In the genomic region with DNA sequence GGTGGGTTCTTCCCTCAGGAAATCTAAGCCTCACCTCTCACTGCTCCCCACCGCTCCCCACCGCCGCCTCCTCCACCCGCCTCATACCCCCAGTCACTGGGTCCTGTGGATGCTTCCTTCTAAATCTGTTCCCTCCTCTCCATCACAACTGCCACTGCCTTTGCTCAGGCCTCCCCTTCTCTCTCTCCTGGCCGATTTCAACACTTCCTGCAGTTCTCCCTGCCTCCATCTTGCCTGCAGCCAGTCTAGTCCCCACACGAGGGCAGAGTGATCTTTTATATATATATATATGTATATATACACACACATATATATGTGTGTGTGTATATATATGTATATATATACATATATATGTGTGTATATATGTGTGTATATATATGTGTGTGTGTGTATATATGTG, we compare ENCODE assay signal across 14 cellular contexts. TPM values are rescaled to one million over a fixed set of nuclear protein-coding genes. Genes with fewer than 3 reads are reported as not detected.
DNase-seq lines count a peak whose midpoint lies in the region; TF ChIP-seq lines count a peak whose summit lies in the region.
"Had no signal": no experiment of that assay in that cellular context is flagged by ENCODE, and none has a peak within 500 bp of the region (broad histone marks: within the 10 kb centered on the region; RNA-seq: fewer than 3 reads in every experiment).

No MANE protein-coding gene starts in this region.

- H2BK20ac ChIP-seq in H9 (ENCODE audit: low read depth, low read length, poor library complexity, severe bottlenecking) = no peak overlapping the region

- no peak for TF ChIP-seq CTCF in GM12865 (IDR thresholded peaks at IDR 0.05; ENCODE audit: insufficient read depth, low read depth, low read length, missing control alignments)
- TF ChIP-seq CTCF in OCI-LY3 (IDR thresholded peaks at IDR 0.05; ENCODE audit: low read depth, low read length) = 0 out of 2 replicates have a peak, but pooled peaks have one; percentile 14
- TF ChIP-seq CTCF in choroid plexus epithelial cell (conservative IDR thresholded peaks at IDR 0.05; ENCODE audit: low read depth, low read length) = peak; percentile 55
- no peak for TF ChIP-seq CTCF in transverse colon (IDR thresholded peaks at IDR 0.05)
- TF ChIP-seq CTCF in WERI-Rb-1 (IDR thresholded peaks at IDR 0.05; ENCODE audit: low read depth, low read length) = no peak
- no peak for TF ChIP-seq CTCF in H9 (conservative IDR thresholded peaks at IDR 0.05)

- H4K20me1 ChIP-seq in OCI-LY3 (ENCODE audit: insufficient read depth, low read length) (no peaks in the 10 kb centered on the region), H9 (ENCODE audit: control insufficient read depth, insufficient read depth, insufficient read length) (no peaks in the 10 kb centered on the region)

- H3K4me2 ChIP-seq in OCI-LY3 (ENCODE audit: low read length) (no peak overlapping the region), H9 (ENCODE audit: insufficient read depth, insufficient read length, low read length) (no peak overlapping the region)

- no peak overlapping the region for H3K23ac ChIP-seq in H9 (ENCODE audit: insufficient read length, low read depth, low read length)

- peaks cover 34% of the 10 kb centered on the region for H3K79me2 ChIP-seq in ACC112 (ENCODE audit: control insufficient read depth, insufficient read depth, low read length, unreplicated experiment)
- H3K79me2 ChIP-seq in OCI-LY3 (ENCODE audit: low read length) = no peaks in the 10 kb centered on the region
- H3K79me2 ChIP-seq in H9 (ENCODE audit: insufficient read depth, low read length) = no peaks in the 10 kb centered on the region

- no peak overlapping the region for H3K56ac ChIP-seq in H9 (ENCODE audit: insufficient read length, low read depth, low read length)

- no peak overlapping the region for H3K9ac ChIP-seq in OCI-LY3 (ENCODE audit: low read length)
- no peak overlapping the region for H3K9ac ChIP-seq in H9 (ENCODE audit: extremely low read depth, insufficient read length, low read length)

- H3K18ac ChIP-seq in H9 (ENCODE audit: insufficient read length, low read depth, low read length) = no peak overlapping the region

- H3K9me3 ChIP-seq in OCI-LY3 (ENCODE audit: insufficient read depth, low read length) (no peaks in the 10 kb centered on the region), transverse colon (no peaks in the 10 kb centered on the region), WERI-Rb-1 (ENCODE audit: severe bottlenecking) (no peaks in the 10 kb centered on the region), H9 (ENCODE audit: control insufficient read depth, low read depth, low read length) (no peaks in the 10 kb centered on the region)
- H3K9me3 ChIP-seq: neutrophil, upper lobe of left lung had no signal

- no peak overlapping the region for H2BK12ac ChIP-seq in H9 (ENCODE audit: insufficient read length, low read depth, low read length)

- intact Hi-C loops in transverse colon (cut with DNase I; ENCODE audit: low total_unique reads) = loop anchor here (5.0 kb wide), 1 partner anchor 1158 kb away; the partner anchor contains the start of gene PRDM11

- H2AFZ ChIP-seq in ACC112 (ENCODE audit: low read length, unreplicated experiment) (no peak overlapping the region), OCI-LY3 (ENCODE audit: low read depth, low read length) (peak overlapping the region; percentile 76; the same call in 1 of the 2 replicates), H9 (ENCODE audit: low read length) (no peak overlapping the region)

- 43 to 74% methylated on average over 4 to 6 of the region's 6 CpGs for WGBS in transverse colon (ENCODE audit: low coverage in 1 of 2), 2 donors
- no CpG with 5 or more reads among the region's 6 CpGs for WGBS in H9 (ENCODE audit: extremely low coverage, insufficient read length, low lambda C conversion rate)

- H3K27me3 ChIP-seq in ACC112 (ENCODE audit: insufficient read depth, low read length) (no peaks in the 10 kb centered on the region), OCI-LY3 (ENCODE audit: low read depth, low read length) (0 out of 2 replicates have a peak, but pooled peaks cover 5% of the 10 kb centered on the region), transverse colon (no peaks in the 10 kb centered on the region), WERI-Rb-1 (ENCODE audit: insufficient read depth, low read depth, severe bottlenecking) (no peaks in the 10 kb centered on the region), H9 (ENCODE audit: insufficient read depth, low read length) (no peaks in the 10 kb centered on the region)
- H3K27me3 ChIP-seq: upper lobe of left lung had no signal

- H4K8ac ChIP-seq in H9 (replicated peaks; ENCODE audit: insufficient read length, low read depth, low read length) = no peak overlapping the region

- no peak overlapping the region for H2BK15ac ChIP-seq in H9 (ENCODE audit: low read depth, low read length)

- no peak for TF ChIP-seq POLR2A in transverse colon (IDR thresholded peaks at IDR 0.05)

- H3K4me3 ChIP-seq in ACC112 (ENCODE audit: low read depth, low read length) (no peak overlapping the region), GM12865 (ENCODE audit: low read depth, low read length) (no peak overlapping the region), OCI-LY3 (ENCODE audit: low read length) (no peak overlapping the region), choroid plexus epithelial cell (ENCODE audit: low read depth, low read length) (no peak overlapping the region), transverse colon (no peak overlapping the region), WERI-Rb-1 (ENCODE audit: low read depth, low read length) (no peak overlapping the region)
- H3K4me3 ChIP-seq: upper lobe of left lung had no signal

- no peak overlapping the region for H4K91ac ChIP-seq in H9 (ENCODE audit: insufficient read length, low read depth, low read length)

- peak overlapping the region in 1 of 3 experiments; percentile 82; a peak in 2 of 7 replicates for H3K27ac Mint-ChIP-seq in H9
- H3K27ac Mint-ChIP-seq: activated T-helper 2 cell treated with anti-CD3 and anti-CD28 coated beads, Interferon-gamma antibody, Interleukin-2, Interleukin-4, amounts not matched to agents 10 μg/mL and 5 μg/mL and 100 μg/mL, durations not matched to agents 14 hours and 24 hours and 36 hours had no signal

- no peak overlapping the region for H4K5ac ChIP-seq in H9 (ENCODE audit: insufficient read length, low read depth, low read length)

- in situ Hi-C loops in transverse colon (cut with MboI; ENCODE audit: low pct_ligation_motif_present in 1 of 4, low pct_unique_long_range_greater_than_20kb in 1 of 4, low sequenced_read_pairs in 3 of 4) = loop anchor here in 1 of 4 donors (25.0 kb wide), 1 partner anchor 168 kb away; no protein-coding TSS in a partner anchor

- peaks cover 10% of the 10 kb centered on the region; the same call in 1 of the 2 replicates for H3K36me3 ChIP-seq in ACC112 (ENCODE audit: insufficient read depth, low read length)
- no peaks in the 10 kb centered on the region for H3K36me3 ChIP-seq in OCI-LY3 (replicated peaks; ENCODE audit: low read depth, low read length)
- no peaks in the 10 kb centered on the region for H3K36me3 ChIP-seq in transverse colon
- no peaks in the 10 kb centered on the region for H3K36me3 ChIP-seq in WERI-Rb-1
- H3K36me3 ChIP-seq: neutrophil had no signal

- no peaks in the 10 kb centered on the region for H3K79me1 ChIP-seq in H9 (ENCODE audit: insufficient read depth, low read depth, low read length, poor library complexity, severe bottlenecking)

- H3K9me3 Mint-ChIP-seq in H9 = no peaks in the 10 kb centered on the region
- H3K9me3 Mint-ChIP-seq: activated T-helper 2 cell treated with anti-CD3 and anti-CD28 coated beads, Interferon-gamma antibody, Interleukin-2, Interleukin-4, amounts not matched to agents 10 μg/mL and 5 μg/mL and 100 μg/mL, durations not matched to agents 14 hours and 24 hours and 36 hours had no signal

- no peak overlapping the region for H2AK5ac ChIP-seq in H9 (ENCODE audit: insufficient read length, low read length)

- H3K23me2 ChIP-seq in H9 (ENCODE audit: insufficient read length, low read depth, low read length, poor library complexity, severe bottlenecking) = no peaks in the 10 kb centered on the region

- DNase-seq in GM12865 (ENCODE audit: low read depth) = peak; percentile 40
- peak; percentile 69 for DNase-seq in choroid plexus epithelial cell (ENCODE audit: low read depth)
- DNase-seq in transverse colon = no peak
- no peak for DNase-seq in WERI-Rb-1
- no peak for DNase-seq in NCI-H2196 treated with DMSO at 0.1 percent for 48 hours (lab: John Stamatoyannopoulos, UW; ENCODE audit: unreplicated experiment)
- no peak for DNase-seq in H9
- DNase-seq: COR-L47; effector CD8-positive, alpha-beta T cell; NCI-H524 treated with DMSO at 0.1 percent for 48 hours had no signal

- TF ChIP-seq EP300 in transverse colon (IDR thresholded peaks at IDR 0.05; ENCODE audit: low read depth) = no peak

- no peaks in the 10 kb centered on the region for H3K27me3 Mint-ChIP-seq in H9 (ENCODE audit: low read depth)

- peaks cover 35% of the 10 kb centered on the region for H3K4me1 ChIP-seq in ACC112 (ENCODE audit: control insufficient read depth, insufficient read depth, low read length, unreplicated experiment)
- H3K4me1 ChIP-seq in OCI-LY3 (ENCODE audit: low read length) = peaks cover 65% of the 10 kb centered on the region
- H3K4me1 ChIP-seq in transverse colon = peaks cover 0 to 7% (median 0%) of the 10 kb centered on the region in 4 donors
- no peaks in the 10 kb centered on the region for H3K4me1 ChIP-seq in H9 (ENCODE audit: insufficient read depth, low read length)

- peak overlapping the region; percentile 23; the same call in 1 of the 2 replicates for H3K27ac ChIP-seq in ACC112 (ENCODE audit: low read depth, low read length)
- no peak overlapping the region for H3K27ac ChIP-seq in OCI-LY3 (ENCODE audit: low read length)
- no peak overlapping the region for H3K27ac ChIP-seq in transverse colon
- H3K27ac ChIP-seq in WERI-Rb-1 = no peak overlapping the region
- H3K27ac ChIP-seq in H9 (ENCODE audit: insufficient read length, low read depth, low read length) = no peak overlapping the region
- H3K27ac ChIP-seq: neutrophil, upper lobe of left lung had no signal

- no peak overlapping the region for H3K4ac ChIP-seq in H9 (ENCODE audit: low read depth, low read length)

- H3K14ac ChIP-seq in H9 (ENCODE audit: insufficient read depth, low read length) = no peak overlapping the region

- no peak overlapping the region for H3T11ph ChIP-seq in H9 (ENCODE audit: low read length)

- H2BK5ac ChIP-seq in H9 (ENCODE audit: insufficient read length, low read length) = no peak overlapping the region

- peaks cover 11 to 27% of the 10 kb centered on the region in 2 experiments for H3K4me1 Mint-ChIP-seq in H9

- H2BK120ac ChIP-seq in H9 (ENCODE audit: low read depth, low read length, poor library complexity, severe bottlenecking) = no peak overlapping the region

- H3K4me3 Mint-ChIP-seq in H9 = no peak overlapping the region

- peaks cover 0 to 4% (median 0%) of the 10 kb centered on the region in 3 experiments; a peak in 2 of 7 replicates for H3K36me3 Mint-ChIP-seq in H9 (ENCODE audit: insufficient read depth in 1 of 3, low read depth in 3 of 3)

RNA-seq across cellular contexts. Expression of gene CREB3L1, which starts 27.8 kb away (rescaled TPM):
- 10 to 100 TPM; 35.8 to 50.7 (median 41.6) TPM for total RNA-seq in transverse colon
- 2.6 and 3.3 TPM in 2 replicates for total RNA-seq in H9 (2021)
- total RNA-seq: activated T-helper 2 cell treated with anti-CD3 and anti-CD28 coated beads, Interferon-gamma antibody, Interleukin-2, Interleukin-4, amounts not matched to agents 10 μg/mL and 5 μg/mL and 100 μg/mL, durations not matched to agents 14 hours and 24 hours and 36 hours had no signal

RNA-seq across cellular contexts. Expression of gene DGKZ, which starts 42.0 kb away (rescaled TPM):
- total RNA-seq in transverse colon = 100 to 1,000 TPM in 1 of 4 donors, 10 to 100 TPM in 3; 56.4 to 105 (median 67.7) TPM
- total RNA-seq in H9 (2021) = 68.8 and 68.9 TPM in 2 replicates

Comparison
In these comparisons a context has a peak if more than half of its experiments do, and no peak if none do; other contexts are left out.
1. DNase-seq: peak in GM12865 (single experiment) and choroid plexus epithelial cell (single experiment); none in transverse colon (single experiment), WERI-Rb-1 (single experiment), NCI-H2196 treated with DMSO at 0.1 percent for 48 hours (single experiment) and H9 (single experiment).
2. CTCF ChIP-seq: peak in OCI-LY3 (single experiment) and choroid plexus epithelial cell (single experiment); none in GM12865 (single experiment), transverse colon (0 of 5), WERI-Rb-1 (single experiment) and H9 (single experiment).